In the genomic region with DNA sequence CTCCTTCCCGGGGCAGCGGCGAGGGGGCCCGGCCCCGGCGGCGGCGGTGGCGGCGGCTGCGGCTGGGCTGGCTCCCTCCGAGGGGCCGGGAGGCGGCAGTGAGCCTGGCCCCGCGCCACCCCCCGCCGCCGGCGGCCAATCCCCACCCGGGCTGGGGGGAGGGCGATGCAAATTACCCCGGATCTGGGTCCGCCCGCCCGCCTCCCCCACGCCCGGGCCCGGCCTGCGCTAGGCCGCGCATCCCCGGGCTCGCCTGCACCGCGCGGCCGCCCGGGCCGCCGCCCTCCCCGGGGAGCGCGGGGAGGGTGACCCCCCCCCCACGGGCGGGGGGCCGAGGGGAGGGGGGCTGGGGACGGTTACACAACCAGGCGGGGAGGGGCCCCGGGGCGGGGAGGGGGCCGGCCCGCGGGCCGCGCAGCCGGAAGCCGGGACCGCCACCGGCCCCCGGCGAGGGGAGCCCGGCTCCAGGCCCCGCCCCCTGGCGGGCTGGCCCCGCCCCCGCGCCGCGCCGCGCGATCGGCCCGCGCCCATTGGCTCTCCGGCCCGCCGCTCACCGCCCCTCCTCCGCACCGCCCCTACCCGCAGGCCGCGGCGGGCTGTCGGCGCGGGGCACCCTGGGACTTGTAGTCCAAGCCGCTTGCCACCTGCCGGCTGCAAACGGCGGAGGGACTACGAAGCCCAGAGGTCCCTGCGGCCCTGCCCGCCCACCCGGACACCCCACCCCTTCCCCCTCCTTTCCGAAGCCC, we compare ENCODE assay signal across 1 cellular context.
TF ChIP-seq lines count a peak whose summit lies in the region.

No MANE protein-coding gene starts in this region.

TF ChIP-seq in HepG2, 621 proteins besides CTCF, POLR2A, EP300 and RAD21 (continued from another document and continues in another):
- TF ChIP-seq, protein P1, sequence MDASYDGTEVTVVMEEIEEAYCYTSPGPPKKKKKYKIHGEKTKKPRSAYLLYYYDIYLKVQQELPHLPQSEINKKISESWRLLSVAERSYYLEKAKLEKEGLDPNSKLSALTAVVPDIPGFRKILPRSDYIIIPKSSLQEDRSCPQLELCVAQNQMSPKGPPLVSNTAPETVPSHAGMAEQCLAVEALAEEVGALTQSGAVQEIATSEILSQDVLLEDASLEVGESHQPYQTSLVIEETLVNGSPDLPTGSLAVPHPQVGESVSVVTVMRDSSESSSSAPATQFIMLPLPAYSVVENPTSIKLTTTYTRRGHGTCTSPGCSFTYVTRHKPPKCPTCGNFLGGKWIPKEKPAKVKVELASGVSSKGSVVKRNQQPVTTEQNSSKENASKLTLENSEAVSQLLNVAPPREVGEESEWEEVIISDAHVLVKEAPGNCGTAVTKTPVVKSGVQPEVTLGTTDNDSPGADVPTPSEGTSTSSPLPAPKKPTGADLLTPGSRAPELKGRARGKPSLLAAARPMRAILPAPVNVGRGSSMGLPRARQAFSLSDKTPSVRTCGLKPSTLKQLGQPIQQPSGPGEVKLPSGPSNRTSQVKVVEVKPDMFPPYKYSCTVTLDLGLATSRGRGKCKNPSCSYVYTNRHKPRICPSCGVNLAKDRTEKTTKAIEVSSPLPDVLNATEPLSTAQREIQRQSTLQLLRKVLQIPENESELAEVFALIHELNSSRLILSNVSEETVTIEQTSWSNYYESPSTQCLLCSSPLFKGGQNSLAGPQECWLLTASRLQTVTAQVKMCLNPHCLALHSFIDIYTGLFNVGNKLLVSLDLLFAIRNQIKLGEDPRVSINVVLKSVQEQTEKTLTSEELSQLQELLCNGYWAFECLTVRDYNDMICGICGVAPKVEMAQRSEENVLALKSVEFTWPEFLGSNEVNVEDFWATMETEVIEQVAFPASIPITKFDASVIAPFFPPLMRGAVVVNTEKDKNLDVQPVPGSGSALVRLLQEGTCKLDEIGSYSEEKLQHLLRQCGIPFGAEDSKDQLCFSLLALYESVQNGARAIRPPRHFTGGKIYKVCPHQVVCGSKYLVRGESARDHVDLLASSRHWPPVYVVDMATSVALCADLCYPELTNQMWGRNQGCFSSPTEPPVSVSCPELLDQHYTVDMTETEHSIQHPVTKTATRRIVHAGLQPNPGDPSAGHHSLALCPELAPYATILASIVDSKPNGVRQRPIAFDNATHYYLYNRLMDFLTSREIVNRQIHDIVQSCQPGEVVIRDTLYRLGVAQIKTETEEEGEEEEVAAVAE (CRISPR knock-in tag; IDR thresholded peaks at IDR 0.05; ENCODE audit: borderline replicate concordance), result no peak
- TF ChIP-seq, protein P2, sequence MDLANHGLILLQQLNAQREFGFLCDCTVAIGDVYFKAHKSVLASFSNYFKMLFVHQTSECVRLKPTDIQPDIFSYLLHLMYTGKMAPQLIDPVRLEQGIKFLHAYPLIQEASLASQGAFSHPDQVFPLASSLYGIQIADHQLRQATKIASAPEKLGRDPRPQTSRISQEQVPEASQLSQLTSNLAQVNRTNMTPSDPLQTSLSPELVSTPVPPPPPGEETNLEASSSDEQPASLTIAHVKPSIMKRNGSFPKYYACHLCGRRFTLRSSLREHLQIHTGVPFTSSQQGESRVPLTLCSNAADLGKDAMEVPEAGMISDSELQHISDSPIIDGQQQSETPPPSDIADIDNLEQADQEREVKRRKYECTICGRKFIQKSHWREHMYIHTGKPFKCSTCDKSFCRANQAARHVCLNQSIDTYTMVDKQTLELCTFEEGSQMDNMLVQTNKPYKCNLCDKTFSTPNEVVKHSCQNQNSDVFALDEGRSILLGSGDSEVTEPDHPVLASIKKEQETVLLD (CRISPR knock-in tag; IDR thresholded peaks at IDR 0.05; ENCODE audit: low read depth), result peak; percentile 75; the same call in 1 of the 2 replicates
- no peak for TF ChIP-seq FOXP4 (CRISPR knock-in tag; IDR thresholded peaks at IDR 0.05)
- TF ChIP-seq, protein P3, sequence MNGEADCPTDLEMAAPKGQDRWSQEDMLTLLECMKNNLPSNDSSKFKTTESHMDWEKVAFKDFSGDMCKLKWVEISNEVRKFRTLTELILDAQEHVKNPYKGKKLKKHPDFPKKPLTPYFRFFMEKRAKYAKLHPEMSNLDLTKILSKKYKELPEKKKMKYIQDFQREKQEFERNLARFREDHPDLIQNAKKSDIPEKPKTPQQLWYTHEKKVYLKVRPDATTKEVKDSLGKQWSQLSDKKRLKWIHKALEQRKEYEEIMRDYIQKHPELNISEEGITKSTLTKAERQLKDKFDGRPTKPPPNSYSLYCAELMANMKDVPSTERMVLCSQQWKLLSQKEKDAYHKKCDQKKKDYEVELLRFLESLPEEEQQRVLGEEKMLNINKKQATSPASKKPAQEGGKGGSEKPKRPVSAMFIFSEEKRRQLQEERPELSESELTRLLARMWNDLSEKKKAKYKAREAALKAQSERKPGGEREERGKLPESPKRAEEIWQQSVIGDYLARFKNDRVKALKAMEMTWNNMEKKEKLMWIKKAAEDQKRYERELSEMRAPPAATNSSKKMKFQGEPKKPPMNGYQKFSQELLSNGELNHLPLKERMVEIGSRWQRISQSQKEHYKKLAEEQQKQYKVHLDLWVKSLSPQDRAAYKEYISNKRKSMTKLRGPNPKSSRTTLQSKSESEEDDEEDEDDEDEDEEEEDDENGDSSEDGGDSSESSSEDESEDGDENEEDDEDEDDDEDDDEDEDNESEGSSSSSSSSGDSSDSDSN (CRISPR knock-in tag; IDR thresholded peaks at IDR 0.05), result peak; percentile 84; the same call in 1 of the 2 replicates
- TF ChIP-seq, protein P4, sequence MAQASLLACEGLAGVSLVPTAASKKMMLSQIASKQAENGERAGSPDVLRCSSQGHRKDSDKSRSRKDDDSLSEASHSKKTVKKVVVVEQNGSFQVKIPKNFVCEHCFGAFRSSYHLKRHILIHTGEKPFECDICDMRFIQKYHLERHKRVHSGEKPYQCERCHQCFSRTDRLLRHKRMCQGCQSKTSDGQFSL (CRISPR knock-in tag; IDR thresholded peaks at IDR 0.05), result peak; percentile 68
- TF ChIP-seq JARID2 (CRISPR knock-in tag; IDR thresholded peaks at IDR 0.05; ENCODE audit: insufficient replicate concordance), result no peak
- TF ChIP-seq ZNF670 (CRISPR knock-in tag; IDR thresholded peaks at IDR 0.05; ENCODE audit: borderline replicate concordance), result no peak
- no peak for TF ChIP-seq MTA1 (CRISPR knock-in tag; IDR thresholded peaks at IDR 0.05; ENCODE audit: borderline replicate concordance)
- TF ChIP-seq, protein P5, sequence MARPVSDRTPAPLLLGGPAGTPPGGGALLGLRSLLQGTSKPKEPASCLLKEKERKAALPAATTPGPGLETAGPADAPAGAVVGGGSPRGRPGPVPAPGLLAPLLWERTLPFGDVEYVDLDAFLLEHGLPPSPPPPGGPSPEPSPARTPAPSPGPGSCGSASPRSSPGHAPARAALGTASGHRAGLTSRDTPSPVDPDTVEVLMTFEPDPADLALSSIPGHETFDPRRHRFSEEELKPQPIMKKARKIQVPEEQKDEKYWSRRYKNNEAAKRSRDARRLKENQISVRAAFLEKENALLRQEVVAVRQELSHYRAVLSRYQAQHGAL (CRISPR knock-in tag; IDR thresholded peaks at IDR 0.05; ENCODE audit: not compliant biosample characterization), result no peak
- TF ChIP-seq TAF15 (IDR thresholded peaks at IDR 0.05; ENCODE audit: low read depth, low read length, poor library complexity, severe bottlenecking), result no peak
- peak; percentile 62; the same call in 1 of the 2 replicates for TF ChIP-seq GMEB1 (CRISPR knock-in tag; IDR thresholded peaks at IDR 0.05; ENCODE audit: borderline replicate concordance)
- no peak for TF ChIP-seq CSRNP2 (CRISPR knock-in tag; conservative IDR thresholded peaks at IDR 0.05; ENCODE audit: low read depth)
- TF ChIP-seq AGO1 (IDR thresholded peaks at IDR 0.05; ENCODE audit: low read depth, low read length, poor library complexity, severe bottlenecking), result peak; percentile 6
- no peak for TF ChIP-seq HNF4A (CRISPR knock-in tag; IDR thresholded peaks at IDR 0.05)
- TF ChIP-seq SUZ12 (IDR thresholded peaks at IDR 0.05; ENCODE audit: low read depth, low read length), result peak; percentile 86
- TF ChIP-seq ZMYM4 (CRISPR knock-in tag; IDR thresholded peaks at IDR 0.05), result no peak
- TF ChIP-seq, protein P6, sequence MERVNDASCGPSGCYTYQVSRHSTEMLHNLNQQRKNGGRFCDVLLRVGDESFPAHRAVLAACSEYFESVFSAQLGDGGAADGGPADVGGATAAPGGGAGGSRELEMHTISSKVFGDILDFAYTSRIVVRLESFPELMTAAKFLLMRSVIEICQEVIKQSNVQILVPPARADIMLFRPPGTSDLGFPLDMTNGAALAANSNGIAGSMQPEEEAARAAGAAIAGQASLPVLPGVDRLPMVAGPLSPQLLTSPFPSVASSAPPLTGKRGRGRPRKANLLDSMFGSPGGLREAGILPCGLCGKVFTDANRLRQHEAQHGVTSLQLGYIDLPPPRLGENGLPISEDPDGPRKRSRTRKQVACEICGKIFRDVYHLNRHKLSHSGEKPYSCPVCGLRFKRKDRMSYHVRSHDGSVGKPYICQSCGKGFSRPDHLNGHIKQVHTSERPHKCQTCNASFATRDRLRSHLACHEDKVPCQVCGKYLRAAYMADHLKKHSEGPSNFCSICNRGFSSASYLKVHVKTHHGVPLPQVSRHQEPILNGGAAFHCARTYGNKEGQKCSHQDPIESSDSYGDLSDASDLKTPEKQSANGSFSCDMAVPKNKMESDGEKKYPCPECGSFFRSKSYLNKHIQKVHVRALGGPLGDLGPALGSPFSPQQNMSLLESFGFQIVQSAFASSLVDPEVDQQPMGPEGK (CRISPR knock-in tag; IDR thresholded peaks at IDR 0.05), result peak; percentile 91; the same call in 1 of the 2 replicates
- TF ChIP-seq SYNCRIP (IDR thresholded peaks at IDR 0.05; ENCODE audit: insufficient read depth, low read depth, low read length), result no peak
- TF ChIP-seq ZFP82 (CRISPR knock-in tag; IDR thresholded peaks at IDR 0.05; ENCODE audit: borderline replicate concordance), result no peak
- peak; percentile 74 for TF ChIP-seq RBFOX2 (IDR thresholded peaks at IDR 0.05; ENCODE audit: low read depth, low read length)
- TF ChIP-seq TEAD3 (CRISPR knock-in tag; optimal IDR thresholded peaks at IDR 0.05; ENCODE audit: borderline replicate concordance), result peak; percentile 13
- TF ChIP-seq SNAPC2 (CRISPR knock-in tag; IDR thresholded peaks at IDR 0.05), result no peak
- TF ChIP-seq PCBP1 (IDR thresholded peaks at IDR 0.05; ENCODE audit: borderline replicate concordance, low read depth, low read length), result 0 out of 2 replicates have a peak, but pooled peaks have one; percentile 26
- TF ChIP-seq U2AF2 (IDR thresholded peaks at IDR 0.05; ENCODE audit: low read depth, low read length), result no peak
- TF ChIP-seq, protein P7, sequence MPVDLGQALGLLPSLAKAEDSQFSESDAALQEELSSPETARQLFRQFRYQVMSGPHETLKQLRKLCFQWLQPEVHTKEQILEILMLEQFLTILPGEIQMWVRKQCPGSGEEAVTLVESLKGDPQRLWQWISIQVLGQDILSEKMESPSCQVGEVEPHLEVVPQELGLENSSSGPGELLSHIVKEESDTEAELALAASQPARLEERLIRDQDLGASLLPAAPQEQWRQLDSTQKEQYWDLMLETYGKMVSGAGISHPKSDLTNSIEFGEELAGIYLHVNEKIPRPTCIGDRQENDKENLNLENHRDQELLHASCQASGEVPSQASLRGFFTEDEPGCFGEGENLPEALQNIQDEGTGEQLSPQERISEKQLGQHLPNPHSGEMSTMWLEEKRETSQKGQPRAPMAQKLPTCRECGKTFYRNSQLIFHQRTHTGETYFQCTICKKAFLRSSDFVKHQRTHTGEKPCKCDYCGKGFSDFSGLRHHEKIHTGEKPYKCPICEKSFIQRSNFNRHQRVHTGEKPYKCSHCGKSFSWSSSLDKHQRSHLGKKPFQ (CRISPR knock-in tag; IDR thresholded peaks at IDR 0.05; ENCODE audit: insufficient replicate concordance), result no peak
- peak; percentile 88 for TF ChIP-seq GABPB1 (CRISPR knock-in tag; IDR thresholded peaks at IDR 0.05)
- TF ChIP-seq PBX2 (CRISPR knock-in tag; IDR thresholded peaks at IDR 0.05), result peak; percentile 86
- no peak for TF ChIP-seq ZBTB7A (CRISPR knock-in tag; IDR thresholded peaks at IDR 0.05)
- TF ChIP-seq ELF1 (CRISPR knock-in tag; IDR thresholded peaks at IDR 0.05), result no peak
- peak; percentile 95 for TF ChIP-seq SP4 (CRISPR knock-in tag; IDR thresholded peaks at IDR 0.05)
- TF ChIP-seq ZNF563 (CRISPR knock-in tag; IDR thresholded peaks at IDR 0.05), result no peak
